Comparison of ENCODE assay signal across 24 cellular contexts in genomic region chr7:38069052-38069451, GRCh38.
DNase-seq lines count a peak whose midpoint lies in the region; ATAC-seq, FAIRE-seq and TF ChIP-seq lines count a peak whose summit lies in the region.
"Had no signal": no experiment of that assay in that cellular context is flagged by ENCODE, and none has a peak within 500 bp of the region (broad histone marks: within the 10 kb centered on the region; RNA-seq: fewer than 3 reads in every experiment).

No MANE protein-coding gene starts in this region.

- H3K4me3 ChIP-seq in A673 (ENCODE audit: low read depth, low read length, poor library complexity, severe bottlenecking) = no peak overlapping the region
- H3K4me3 ChIP-seq: BLaER1 treated with 17β-estradiol and CSF1 and Interleukin-3, amounts not matched to agents 10 nM and 100 nM; GM12878 had no signal

- H3K9me3 ChIP-seq in A673 (ENCODE audit: low read depth, low read length, poor library complexity, severe bottlenecking) = no peaks in the 10 kb centered on the region
- H3K9me3 ChIP-seq: BE2C; BLaER1 treated with 17β-estradiol and CSF1 and Interleukin-3, amounts not matched to agents 10 nM and 100 nM; Caco-2 had no signal

- no peak for TF ChIP-seq CTCF in WTC11 (IDR thresholded peaks at IDR 0.05)
- no peak for TF ChIP-seq CTCF in A673 (conservative IDR thresholded peaks at IDR 0.05; ENCODE audit: low read depth, low read length)

- H3K27ac ChIP-seq in A673 (ENCODE audit: low read depth, low read length, poor library complexity, severe bottlenecking) = no peak overlapping the region
- H3K27ac ChIP-seq: 22Rv1; BLaER1 treated with 17β-estradiol and CSF1 and Interleukin-3, amounts not matched to agents 10 nM and 100 nM had no signal

- no peaks in the 10 kb centered on the region for H3K9me3 Mint-ChIP-seq in WTC11
- H3K9me3 Mint-ChIP-seq: CD4-positive, alpha-beta T cell; H9 had no signal

- intact Hi-C loops in A673 (cut with micrococcal nuclease; ENCODE audit: unreplicated experiment) = no loop called here

- no TSS peak for BruUV-seq in A673 (replicated peaks; lab: Mats Ljungman, UMichigan)

- no peaks in the 10 kb centered on the region for H3K36me3 ChIP-seq in A673 (ENCODE audit: insufficient read depth, low read length, poor library complexity, severe bottlenecking)
- H3K36me3 ChIP-seq: BE2C; BLaER1 treated with 17β-estradiol and CSF1 and Interleukin-3, amounts not matched to agents 10 nM and 100 nM had no signal

- H3K4me1 ChIP-seq in A673 (ENCODE audit: insufficient read depth, low read length, poor library complexity, severe bottlenecking) = no peaks in the 10 kb centered on the region
- H3K4me1 ChIP-seq: BE2C; BLaER1 treated with 17β-estradiol and CSF1 and Interleukin-3, amounts not matched to agents 10 nM and 100 nM; Caco-2 had no signal

- FAIRE-seq in urothelium cell line (lab: Jason Lieb, UNC) = peak; percentile 61
- FAIRE-seq: A204.1, G401.6, GM12878, GM19239 had no signal

- no peaks in the 10 kb centered on the region for H3K36me3 Mint-ChIP-seq in WTC11
- H3K36me3 Mint-ChIP-seq: CD14-positive monocyte had no signal

- H3K4me1 Mint-ChIP-seq in WTC11 = peaks cover 32% of the 10 kb centered on the region
- H3K4me1 Mint-ChIP-seq: CD14-positive monocyte had no signal

- no peak overlapping the region for H3K27ac Mint-ChIP-seq in WTC11
- H3K27ac Mint-ChIP-seq: CD14-positive monocyte; CD4-positive, alpha-beta T cell; H9; HFFc6 had no signal

- no peaks in the 10 kb centered on the region for H3K27me3 Mint-ChIP-seq in WTC11 (ENCODE audit: low read depth)

- CTCF ChIA-PET in WTC11 (lab: Charles Lee) = interaction anchor here (1.0 to 2.1 kb wide), 2 partner anchors 152 to 250 kb away, joined by 3 to 8 read pairs; partner anchors contain the start of gene SFRP4
- CTCF ChIA-PET in A673 (lab: Charles Lee) = no interaction called here

- no peak overlapping the region for H3K4me3 Mint-ChIP-seq in WTC11
- H3K4me3 Mint-ChIP-seq: CD14-positive monocyte; CD4-positive, alpha-beta T cell; H9; HFFc6 had no signal

- ATAC-seq in WTC11 (no peak), GM21825 (IDR thresholded peaks at IDR 0.05; ENCODE audit: unreplicated experiment) (no peak)
- ATAC-seq: HCT116 had no signal

- DNase-seq in NCI-H2081 (lab: John Stamatoyannopoulos, UW) (peak; percentile 6 to 65), NCI-H2081 treated with DMSO at 0.1 percent for 48 hours (lab: John Stamatoyannopoulos, UW) (no peak), WTC11 (ENCODE audit: low spot score) (no peak), urothelium cell line (ENCODE audit: low spot score) (no peak), NCI-H2196 treated with DMSO at 0.1 percent for 48 hours (lab: John Stamatoyannopoulos, UW; ENCODE audit: unreplicated experiment) (no peak), A673 (ENCODE audit: low spot score) (no peak)
- DNase-seq: ACHN; AML-193; BE2C; Caco-2; CD4-positive, alpha-beta T cell; DMS153; DND-41; H9; HFFc6 had no signal

- H3K27me3 ChIP-seq in A673 (replicated peaks; ENCODE audit: insufficient read depth, low read depth, low read length, poor library complexity) = peaks cover 2% of the 10 kb centered on the region
- H3K27me3 ChIP-seq: BE2C; BLaER1 treated with 17β-estradiol and CSF1 and Interleukin-3, amounts not matched to agents 10 nM and 100 nM had no signal

- POLR2A ChIA-PET in WTC11 (lab: Charles Lee) = no interaction called here
- POLR2A ChIA-PET in A673 (lab: Charles Lee; ENCODE audit: low non-redundant PET) = no interaction called here

TF ChIP-seq in WTC11, 78 proteins besides CTCF, POLR2A, EP300 and RAD21:
- no peak for TF ChIP-seq CDX4 (CRISPR knock-in tag; IDR thresholded peaks at IDR 0.05; ENCODE audit: borderline replicate concordance)
- no peak for TF ChIP-seq GABPB1 (CRISPR knock-in tag; IDR thresholded peaks at IDR 0.05)
- no peak for TF ChIP-seq MAX (CRISPR knock-in tag; IDR thresholded peaks at IDR 0.05)
- TF ChIP-seq SP1 (CRISPR knock-in tag; conservative IDR thresholded peaks at IDR 0.05) = no peak
- TF ChIP-seq PRDM15 (CRISPR knock-in tag; IDR thresholded peaks at IDR 0.05) = peak; percentile 60
- TF ChIP-seq ZNF423 (CRISPR knock-in tag; IDR thresholded peaks at IDR 0.05) = peak; percentile 54; the same call in 1 of the 2 replicates

Comparison
In these comparisons a context has a peak if more than half of its experiments do, and no peak if none do; other contexts are left out.
1. DNase-seq: peak in NCI-H2081 (2 of 2); none in NCI-H2081 treated with DMSO at 0.1 percent for 48 hours (single experiment), WTC11 (single experiment), urothelium cell line (single experiment), NCI-H2196 treated with DMSO at 0.1 percent for 48 hours (single experiment) and A673 (single experiment).